In the genomic region with DNA sequence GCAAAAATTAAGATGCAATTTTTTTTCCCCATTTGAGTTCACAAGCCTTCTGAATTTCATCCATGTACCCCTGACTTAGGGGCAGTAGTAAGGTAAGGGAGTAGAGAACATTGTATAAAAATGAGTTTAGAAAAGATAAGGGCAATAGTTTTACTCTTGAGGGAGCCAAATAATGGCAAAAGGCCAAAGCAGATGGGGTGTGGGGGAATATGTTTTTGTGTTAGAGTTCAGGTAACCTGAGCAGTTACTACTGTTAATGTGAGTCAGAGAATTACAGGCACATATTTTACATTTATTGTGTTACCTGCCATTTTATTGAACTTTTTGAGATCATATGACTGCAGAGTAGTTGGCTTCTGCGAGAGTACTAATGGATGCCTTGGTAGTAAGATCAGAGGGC, we compare ENCODE assay signal across 10 cellular contexts. TPM values are rescaled to one million over a fixed set of nuclear protein-coding genes. Genes with fewer than 3 reads are reported as not detected.
DNase-seq lines count a peak whose midpoint lies in the region; ATAC-seq and TF ChIP-seq lines count a peak whose summit lies in the region.
"Had no signal": no experiment of that assay in that cellular context is flagged by ENCODE, and none has a peak within 500 bp of the region (broad histone marks: within the 10 kb centered on the region; RNA-seq: fewer than 3 reads in every experiment).

No MANE protein-coding gene starts in this region.

- peak overlapping the region in 1 of 2 donors; percentile 3 for H3K4me3 ChIP-seq in CD4-positive, alpha-beta memory T cell (ENCODE audit: low read length in 2 of 2)
- H3K4me3 ChIP-seq in GM23338 (no peak overlapping the region), hepatocyte (no peak overlapping the region), thyroid gland (replicated peaks in 1 of 3) (no peak overlapping the region)

- H3K4me1 Mint-ChIP-seq in CD4-positive, alpha-beta memory T cell: peaks cover 16 to 48% (median 27%) of the 10 kb centered on the region in 4 donors
- H3K4me1 Mint-ChIP-seq in GM23338: peaks cover 33% of the 10 kb centered on the region

- H3K36me3 Mint-ChIP-seq in CD4-positive, alpha-beta memory T cell: peaks cover 9 to 13% of the 10 kb centered on the region in 2 donors
- peaks cover 3% of the 10 kb centered on the region; the same call in 2 of the 3 replicates for H3K36me3 Mint-ChIP-seq in GM23338 (ENCODE audit: low read depth)

- H3K27me3 Mint-ChIP-seq in CD4-positive, alpha-beta memory T cell: no peaks in the 10 kb centered on the region
- H3K27me3 Mint-ChIP-seq in GM23338 (ENCODE audit: insufficient read depth, low read depth, poor library complexity): peaks cover 2% of the 10 kb centered on the region

- peak overlapping the region in 6 of 8 donors; percentile 13 to 84 (median 59) for H3K4me3 Mint-ChIP-seq in CD4-positive, alpha-beta memory T cell
- H3K4me3 Mint-ChIP-seq in GM23338: peak overlapping the region; percentile 3; the same call in 1 of the 3 replicates

- no peak for TF ChIP-seq POLR2A in thyroid gland (IDR thresholded peaks at IDR 0.05)

- H3K36me3 ChIP-seq in CD4-positive, alpha-beta memory T cell (ENCODE audit: insufficient read depth, low read length): no peaks in the 10 kb centered on the region
- H3K36me3 ChIP-seq in GM23338 (ENCODE audit: insufficient read depth) (no peaks in the 10 kb centered on the region), hepatocyte (replicated peaks; ENCODE audit: insufficient read depth, low read depth) (no peaks in the 10 kb centered on the region), thyroid gland (no peaks in the 10 kb centered on the region)

- peak overlapping the region; percentile 10 for H3K27ac ChIP-seq in CD4-positive, alpha-beta memory T cell (ENCODE audit: low read depth, low read length)
- H3K27ac ChIP-seq in GM23338 (ENCODE audit: low read depth): no peak overlapping the region
- H3K27ac ChIP-seq in RWPE1: no peak overlapping the region
- H3K27ac ChIP-seq in hepatocyte: no peak overlapping the region
- no peak overlapping the region for H3K27ac ChIP-seq in thyroid gland

- POLR2A ChIA-PET in CD4-positive, alpha-beta memory T cell (lab: Charles Lee; ENCODE audit: partially characterized antibody): interaction anchor here (0.9 to 5.5 kb wide), 2 partner anchors 29 to 179 kb away, joined by 3 to 40 read pairs; a partner anchor contains a TSS
- POLR2A ChIA-PET in RWPE1 (lab: Yijun Ruan, JAX; ENCODE audit: low non-redundant PET): no interaction called here

- H3K9me2 ChIP-seq in GM23338 (ENCODE audit: insufficient read depth): no peaks in the 10 kb centered on the region
- no peaks in the 10 kb centered on the region for H3K9me2 ChIP-seq in hepatocyte (replicated peaks; ENCODE audit: insufficient read depth)

- no peak for DNase-seq in CD4-positive, alpha-beta memory T cell
- DNase-seq in GM23338 (ENCODE audit: low spot score) (no peak), RWPE1 (ENCODE audit: low spot score) (peak; percentile 21), hepatocyte (ENCODE audit: low spot score) (no peak), anterior cingulate cortex (lab: John Stamatoyannopoulos, UW) (no peak), thyroid gland (no peak), GM10266 (ENCODE audit: extremely low spot score) (no peak)
- DNase-seq: effector CD4-positive, alpha-beta T cell; MG63 had no signal

- intact Hi-C loops in CD4-positive, alpha-beta memory T cell (cut with micrococcal nuclease): no loop called here
- intact Hi-C loops in thyroid gland (cut with DNase I): no loop called here

- H3K9me3 Mint-ChIP-seq in CD4-positive, alpha-beta memory T cell: peaks cover 0 to 3% (median 0%) of the 10 kb centered on the region in 8 donors
- no peaks in the 10 kb centered on the region for H3K9me3 Mint-ChIP-seq in GM23338

- H4K20me1 ChIP-seq in GM23338 (replicated peaks; ENCODE audit: insufficient read depth): peaks cover 8% of the 10 kb centered on the region; the same call in 1 of the 2 replicates
- H4K20me1 ChIP-seq in hepatocyte (ENCODE audit: insufficient read depth, poor library complexity, severe bottlenecking): peaks cover 38% of the 10 kb centered on the region

- H3K27ac Mint-ChIP-seq in CD4-positive, alpha-beta memory T cell: peak overlapping the region in 6 of 7 donors; percentile 15 to 86 (median 58)
- no peak overlapping the region for H3K27ac Mint-ChIP-seq in GM23338

- no peak for TF ChIP-seq CTCF in GM23338 (conservative IDR thresholded peaks at IDR 0.05; ENCODE audit: low read depth in 2 of 2)
- TF ChIP-seq CTCF in RWPE1 (conservative IDR thresholded peaks at IDR 0.05; ENCODE audit: low read depth): no peak
- no peak for TF ChIP-seq CTCF in hepatocyte (IDR thresholded peaks at IDR 0.05; ENCODE audit: poor library complexity)
- no peak for TF ChIP-seq CTCF in thyroid gland (IDR thresholded peaks at IDR 0.05)
- no peak for TF ChIP-seq CTCF in GM10266 (IDR thresholded peaks at IDR 0.05; ENCODE audit: control insufficient read depth, insufficient read depth, low read depth, missing control alignments)

- no peaks in the 10 kb centered on the region for H3K9me3 ChIP-seq in CD4-positive, alpha-beta memory T cell (ENCODE audit: control insufficient read depth in 1 of 2, low read length in 2 of 2)
- H3K9me3 ChIP-seq in hepatocyte (ENCODE audit: low read depth) (no peaks in the 10 kb centered on the region), thyroid gland (no peaks in the 10 kb centered on the region)
- H3K9me3 ChIP-seq: MG63 had no signal

- WGBS in hepatocyte (ENCODE audit: low lambda C conversion rate, missing lambda C conversion rate): 67% methylated on average over 1 of the region's 1 CpG
- WGBS in thyroid gland, 2 donors: 86 to 96% methylated on average over 1 of the region's 1 CpG

- no peaks in the 10 kb centered on the region for H3K27me3 ChIP-seq in CD4-positive, alpha-beta memory T cell (ENCODE audit: insufficient read depth, low read length)
- H3K27me3 ChIP-seq in GM23338 (ENCODE audit: insufficient read depth): peaks cover 6% of the 10 kb centered on the region; the same call in 1 of the 2 replicates
- no peaks in the 10 kb centered on the region for H3K27me3 ChIP-seq in hepatocyte
- H3K27me3 ChIP-seq in thyroid gland: no peaks in the 10 kb centered on the region
- H3K27me3 ChIP-seq: MG63 had no signal

- no peaks in the 10 kb centered on the region for H3F3A ChIP-seq in GM23338 (replicated peaks; ENCODE audit: low read depth)

- no peak overlapping the region for H2AFZ ChIP-seq in GM23338
- no peak overlapping the region for H2AFZ ChIP-seq in hepatocyte

- H3K4me1 ChIP-seq in CD4-positive, alpha-beta memory T cell (ENCODE audit: insufficient read depth, low read length): peaks cover 78% of the 10 kb centered on the region
- H3K4me1 ChIP-seq in GM23338 (ENCODE audit: insufficient read depth) (peaks cover 40% of the 10 kb centered on the region), hepatocyte (ENCODE audit: insufficient read depth) (peaks cover 22% of the 10 kb centered on the region), thyroid gland (peaks cover 15 to 23% of the 10 kb centered on the region in 2 donors)

- ATAC-seq in GM23338 (no peak), HG03469 (IDR thresholded peaks at IDR 0.05; ENCODE audit: unreplicated experiment) (no peak)

- peaks cover 73% of the 10 kb centered on the region for H3K79me2 ChIP-seq in GM23338 (replicated peaks; ENCODE audit: insufficient read depth)
- H3K79me2 ChIP-seq in hepatocyte: peaks cover 73% of the 10 kb centered on the region

- CTCF ChIA-PET in CD4-positive, alpha-beta memory T cell (lab: Charles Lee; ENCODE audit: partially characterized antibody): no interaction called here
- CTCF ChIA-PET in RWPE1 (lab: Yijun Ruan, JAX): no interaction called here

- H3K4me2 ChIP-seq in GM23338: 0 out of 2 replicates have a peak overlapping the region, but pooled peaks have one; percentile 54
- peak overlapping the region; percentile 82 for H3K4me2 ChIP-seq in hepatocyte

TF ChIP-seq in GM23338, 12 proteins besides CTCF, POLR2A, EP300 and RAD21 (continues in another document):
- TF ChIP-seq, protein P1, sequence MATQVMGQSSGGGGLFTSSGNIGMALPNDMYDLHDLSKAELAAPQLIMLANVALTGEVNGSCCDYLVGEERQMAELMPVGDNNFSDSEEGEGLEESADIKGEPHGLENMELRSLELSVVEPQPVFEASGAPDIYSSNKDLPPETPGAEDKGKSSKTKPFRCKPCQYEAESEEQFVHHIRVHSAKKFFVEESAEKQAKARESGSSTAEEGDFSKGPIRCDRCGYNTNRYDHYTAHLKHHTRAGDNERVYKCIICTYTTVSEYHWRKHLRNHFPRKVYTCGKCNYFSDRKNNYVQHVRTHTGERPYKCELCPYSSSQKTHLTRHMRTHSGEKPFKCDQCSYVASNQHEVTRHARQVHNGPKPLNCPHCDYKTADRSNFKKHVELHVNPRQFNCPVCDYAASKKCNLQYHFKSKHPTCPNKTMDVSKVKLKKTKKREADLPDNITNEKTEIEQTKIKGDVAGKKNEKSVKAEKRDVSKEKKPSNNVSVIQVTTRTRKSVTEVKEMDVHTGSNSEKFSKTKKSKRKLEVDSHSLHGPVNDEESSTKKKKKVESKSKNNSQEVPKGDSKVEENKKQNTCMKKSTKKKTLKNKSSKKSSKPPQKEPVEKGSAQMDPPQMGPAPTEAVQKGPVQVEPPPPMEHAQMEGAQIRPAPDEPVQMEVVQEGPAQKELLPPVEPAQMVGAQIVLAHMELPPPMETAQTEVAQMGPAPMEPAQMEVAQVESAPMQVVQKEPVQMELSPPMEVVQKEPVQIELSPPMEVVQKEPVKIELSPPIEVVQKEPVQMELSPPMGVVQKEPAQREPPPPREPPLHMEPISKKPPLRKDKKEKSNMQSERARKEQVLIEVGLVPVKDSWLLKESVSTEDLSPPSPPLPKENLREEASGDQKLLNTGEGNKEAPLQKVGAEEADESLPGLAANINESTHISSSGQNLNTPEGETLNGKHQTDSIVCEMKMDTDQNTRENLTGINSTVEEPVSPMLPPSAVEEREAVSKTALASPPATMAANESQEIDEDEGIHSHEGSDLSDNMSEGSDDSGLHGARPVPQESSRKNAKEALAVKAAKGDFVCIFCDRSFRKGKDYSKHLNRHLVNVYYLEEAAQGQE (IDR thresholded peaks at IDR 0.05; ENCODE audit: unreplicated experiment): no peak
- TF ChIP-seq CREB1 (CRISPR knock-in tag; IDR thresholded peaks at IDR 0.05; ENCODE audit: low read depth): no peak

RNA-seq across cellular contexts. Expression of a gene that starts 3.1 kb away (rescaled TPM):
- 10 to 100 TPM; 47.1 to 51.0 TPM for total RNA-seq in CD4-positive, alpha-beta memory T cell
- 10 to 100 TPM; 15.5 to 26.9 TPM for polyA plus RNA-seq in CD4-positive, alpha-beta memory T cell
- total RNA-seq in GM23338 (2014; rRNA removed; shearing (Covaris generic)): 26.7 and 30.7 TPM in 2 replicates
- polyA plus RNA-seq in GM23338 (2016; fragmentation: Nextera tagmentation; extraction: Ambion mirVana) (23.9 and 29.7 TPM in 2 replicates), hepatocyte (22.5 and 23.7 TPM in 2 replicates)
- total RNA-seq in hepatocyte (15.2 and 15.5 TPM in 2 replicates), thyroid gland (10 to 100 TPM; 25.5 to 46.0 (median 33.0) TPM)

RNA-seq across cellular contexts. Expression of a gene that starts 54.4 kb away (rescaled TPM):
- total RNA-seq in CD4-positive, alpha-beta memory T cell: 10 to 100 TPM; 26.6 to 33.3 TPM
- 100 to 1,000 TPM in 1 of 2 donors, 10 to 100 TPM in 1; 82.3 to 143 TPM for polyA plus RNA-seq in CD4-positive, alpha-beta memory T cell
- total RNA-seq in GM23338 (2014; rRNA removed; shearing (Covaris generic)): 71.2 and 76.8 TPM in 2 replicates
- polyA plus RNA-seq in GM23338 (2016; fragmentation: Nextera tagmentation; extraction: Ambion mirVana): 162 and 170 TPM in 2 replicates
- total RNA-seq in hepatocyte: 46.2 and 46.6 TPM in 2 replicates
- polyA plus RNA-seq in hepatocyte: 46.4 and 61.9 TPM in 2 replicates
- 10 to 100 TPM; 32.9 to 53.6 (median 36.9) TPM for total RNA-seq in thyroid gland
